ENCODE assay signal across 1 cellular context in the genomic region with DNA sequence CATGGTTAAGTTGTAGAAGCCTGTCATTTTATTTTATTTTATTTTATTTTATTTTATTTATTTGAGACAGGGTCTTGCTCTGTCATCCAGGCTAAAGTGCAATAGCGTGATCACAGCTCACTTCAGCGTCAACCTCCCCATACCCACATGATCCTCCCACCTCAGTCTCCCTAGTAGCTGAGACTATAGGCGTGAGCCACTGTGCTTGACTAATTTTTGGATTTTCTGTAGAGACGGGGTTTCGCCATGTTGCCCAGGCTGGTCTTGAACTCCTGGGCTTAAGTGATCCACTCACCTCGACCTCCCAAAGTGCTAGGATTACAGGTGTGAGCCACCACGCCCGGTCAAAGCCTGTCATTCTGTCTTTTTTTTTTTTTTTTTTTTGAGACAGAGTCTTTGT. TPM values are rescaled to one million over a fixed set of nuclear protein-coding genes. Genes with fewer than 3 reads are reported as not detected.
"Had no signal": no experiment of that assay in that cellular context is flagged by ENCODE, and none has a peak within 500 bp of the region (broad histone marks: within the 10 kb centered on the region; RNA-seq: fewer than 3 reads in every experiment).

No MANE protein-coding gene starts in this region.

RNA-seq across cellular contexts. Expression of gene BICDL1, which starts 8.3 kb away (rescaled TPM):
- total RNA-seq: LHCN-M2 had no signal
